In the genomic region with DNA sequence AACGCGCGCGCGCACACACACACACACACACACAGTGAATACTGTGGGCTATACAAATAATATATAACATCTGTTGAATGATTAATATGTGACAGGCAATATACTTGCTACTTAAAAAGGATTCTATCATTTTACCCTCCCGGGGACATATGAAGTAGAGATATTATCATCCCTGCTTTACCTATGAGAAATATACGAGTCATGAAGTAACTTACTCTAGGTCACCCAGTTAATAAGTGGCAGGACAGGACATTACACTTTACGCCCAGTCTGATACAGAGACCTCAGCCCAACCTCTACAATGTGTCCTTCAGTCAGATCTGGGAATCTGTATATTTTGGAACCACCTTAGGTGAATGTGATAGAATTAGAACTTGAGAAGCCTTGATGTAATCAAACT, we compare ENCODE assay signal across 12 cellular contexts. TPM values are rescaled to one million over a fixed set of nuclear protein-coding genes. Genes with fewer than 3 reads are reported as not detected.
DNase-seq lines count a peak whose midpoint lies in the region; ATAC-seq and TF ChIP-seq lines count a peak whose summit lies in the region.
"Had no signal": no experiment of that assay in that cellular context is flagged by ENCODE, and none has a peak within 500 bp of the region (broad histone marks: within the 10 kb centered on the region; RNA-seq: fewer than 3 reads in every experiment).

No MANE protein-coding gene starts in this region.

- no peaks in the 10 kb centered on the region for H3K79me2 ChIP-seq in Karpas-422 (ENCODE audit: low read length)

- no peaks in the 10 kb centered on the region for H3K36me3 ChIP-seq in CD4-positive, alpha-beta memory T cell (ENCODE audit: insufficient read depth, low read length)
- no peaks in the 10 kb centered on the region for H3K36me3 ChIP-seq in Karpas-422 (ENCODE audit: insufficient read depth, low read length)
- H3K36me3 ChIP-seq: adrenal gland, Peyer's patch had no signal

- POLR2A ChIA-PET in CD4-positive, alpha-beta memory T cell (lab: Charles Lee; ENCODE audit: partially characterized antibody) = no interaction called here

- H3K27ac Mint-ChIP-seq in CD4-positive, alpha-beta memory T cell = peak overlapping the region in 2 of 7 donors; percentile 1 to 69
- H3K27ac Mint-ChIP-seq in chondrocyte (ENCODE audit: unreplicated experiment) (peak overlapping the region; percentile 96), natural killer cell (no peak overlapping the region)

- CTCF ChIA-PET in CD4-positive, alpha-beta memory T cell (lab: Charles Lee; ENCODE audit: partially characterized antibody) = no interaction called here

- H3K4me1 ChIP-seq in CD4-positive, alpha-beta memory T cell (ENCODE audit: insufficient read depth, low read length) = peaks cover 18% of the 10 kb centered on the region
- H3K4me1 ChIP-seq in Karpas-422 (ENCODE audit: low read length) = peaks cover 42% of the 10 kb centered on the region

- ATAC-seq in natural killer cell = no peak

- no peaks in the 10 kb centered on the region for H3K9me2 ChIP-seq in Karpas-422 (replicated peaks; ENCODE audit: insufficient read depth, low read length)

- H3K9me3 ChIP-seq in CD4-positive, alpha-beta memory T cell (ENCODE audit: control insufficient read depth in 1 of 2, low read length in 2 of 2) = no peaks in the 10 kb centered on the region
- H3K9me3 ChIP-seq in Karpas-422 (ENCODE audit: low read length) = no peaks in the 10 kb centered on the region
- H3K9me3 ChIP-seq: adrenal gland, Peyer's patch had no signal

- intact Hi-C loops in CD4-positive, alpha-beta memory T cell (cut with micrococcal nuclease) = no loop called here
- intact Hi-C loops in natural killer cell (cut with micrococcal nuclease) = loop anchor here (5.0 kb wide), 1 partner anchor 90 kb away; the partner anchor contains the start of gene BBX

- H3K27me3 ChIP-seq in CD4-positive, alpha-beta memory T cell (ENCODE audit: insufficient read depth, low read length) = no peaks in the 10 kb centered on the region
- no peaks in the 10 kb centered on the region for H3K27me3 ChIP-seq in Karpas-422 (ENCODE audit: low read length)
- H3K27me3 ChIP-seq: adrenal gland, Peyer's patch had no signal

- H3K27me3 Mint-ChIP-seq in CD4-positive, alpha-beta memory T cell = peaks cover 0 to 2% of the 10 kb centered on the region in 2 donors
- H3K27me3 Mint-ChIP-seq in chondrocyte (ENCODE audit: low read depth) = no peaks in the 10 kb centered on the region
- peaks cover 16 to 41% of the 10 kb centered on the region in 2 donors for H3K27me3 Mint-ChIP-seq in natural killer cell (ENCODE audit: low read depth in 2 of 2)

- H3K4me1 Mint-ChIP-seq in CD4-positive, alpha-beta memory T cell = peaks cover 15 to 27% (median 19%) of the 10 kb centered on the region in 4 donors
- H3K4me1 Mint-ChIP-seq in chondrocyte (ENCODE audit: low read depth) (peaks cover 26% of the 10 kb centered on the region), natural killer cell (peaks cover 14% of the 10 kb centered on the region in 2 donors)

- DNase-seq in CD4-positive, alpha-beta memory T cell = no peak
- DNase-seq in Karpas-422 (no peak), chondrocyte (ENCODE audit: low spot score) (no peak), natural killer cell (no peak), NCI-H774 (lab: John Stamatoyannopoulos, UW) (no peak), dedifferentiated amniotic fluid mesenchymal stem cell (ENCODE audit: extremely low spot score) (no peak), Kasumi-1 (lab: John Stamatoyannopoulos, UW) (no peak), NCI-H1436 (lab: John Stamatoyannopoulos, UW) (no peak)
- DNase-seq: HCEC 1CT, Peyer's patch had no signal

- H3K4me2 ChIP-seq in Karpas-422 (ENCODE audit: low read depth, low read length, poor library complexity, severe bottlenecking) = peak overlapping the region; percentile 80

- TF ChIP-seq CTCF in chondrocyte (IDR thresholded peaks at IDR 0.05) (no peak), natural killer cell (IDR thresholded peaks at IDR 0.05) (no peak)

- H3K9ac ChIP-seq in Karpas-422 (ENCODE audit: low read length) = no peak overlapping the region

- no peak overlapping the region for H3K27ac ChIP-seq in CD4-positive, alpha-beta memory T cell (ENCODE audit: low read depth, low read length)
- no peak overlapping the region for H3K27ac ChIP-seq in Karpas-422 (ENCODE audit: low read length)

- H4K20me1 ChIP-seq in Karpas-422 (ENCODE audit: insufficient read depth, low read depth, low read length) = no peaks in the 10 kb centered on the region

- no peak overlapping the region for H3K4me3 ChIP-seq in CD4-positive, alpha-beta memory T cell (ENCODE audit: low read length in 2 of 2)
- no peak overlapping the region for H3K4me3 ChIP-seq in Karpas-422 (ENCODE audit: low read length)

- peak overlapping the region; percentile 44 to 94 (median 68) for H3K4me3 Mint-ChIP-seq in CD4-positive, alpha-beta memory T cell
- H3K4me3 Mint-ChIP-seq in chondrocyte (ENCODE audit: unreplicated experiment) = peak overlapping the region; percentile 86
- peak overlapping the region; percentile 90 for H3K4me3 Mint-ChIP-seq in natural killer cell

- peaks cover 0 to 1% (median 0%) of the 10 kb centered on the region in 8 donors for H3K9me3 Mint-ChIP-seq in CD4-positive, alpha-beta memory T cell
- H3K9me3 Mint-ChIP-seq in chondrocyte (ENCODE audit: low read depth) (no peaks in the 10 kb centered on the region), natural killer cell (no peaks in the 10 kb centered on the region)

- H2AFZ ChIP-seq in Karpas-422 (ENCODE audit: low read length) = no peak overlapping the region

- peaks cover 0 to 6% of the 10 kb centered on the region in 2 donors for H3K36me3 Mint-ChIP-seq in CD4-positive, alpha-beta memory T cell
- H3K36me3 Mint-ChIP-seq in chondrocyte (ENCODE audit: low read depth) = no peaks in the 10 kb centered on the region
- no peaks in the 10 kb centered on the region for H3K36me3 Mint-ChIP-seq in natural killer cell

RNA-seq across cellular contexts. Expression of gene CCDC54, which starts 55.4 kb away (rescaled TPM):
- not detected for total RNA-seq in CD4-positive, alpha-beta memory T cell
- polyA plus RNA-seq in CD4-positive, alpha-beta memory T cell = under 1 TPM in 1 of 2 donors, not detected in 1; 0.18 TPM
- not detected in 2 replicates for total RNA-seq in Karpas-422 (2014; rRNA removed; shearing (Covaris generic); ENCODE audit: low replicate concordance)
- not detected in 3 replicates for total RNA-seq in chondrocyte
- not detected for total RNA-seq in natural killer cell
- total RNA-seq: adrenal gland, kidney epithelial cell, Peyer's patch had no signal
- polyA plus RNA-seq: adrenal gland had no signal
